Comparison of ENCODE assay signal across 25 cellular contexts in the genomic region with DNA sequence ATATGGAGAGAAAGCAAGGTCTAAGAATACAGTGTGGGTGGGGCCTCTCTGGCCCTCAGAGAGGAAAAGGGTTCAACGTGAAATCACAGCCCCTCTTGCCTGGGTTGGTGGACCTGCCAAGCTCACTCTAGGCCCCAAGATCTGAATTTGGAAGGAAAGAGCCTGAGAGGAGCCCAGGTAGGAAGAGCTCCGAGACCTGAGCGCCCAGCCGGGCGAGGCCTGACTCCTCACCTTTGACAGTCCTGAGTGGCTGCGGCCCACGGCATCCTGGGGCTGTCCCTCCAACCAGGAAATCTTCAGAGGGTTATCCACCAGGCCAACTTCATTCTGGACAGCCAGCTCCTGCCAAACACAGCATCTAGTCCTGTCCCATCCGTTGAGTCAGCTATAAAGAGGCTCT.
"Had no signal": no experiment of that assay in that cellular context is flagged by ENCODE, and none has a peak within 500 bp of the region (broad histone marks: within the 10 kb centered on the region; RNA-seq: fewer than 3 reads in every experiment).

No MANE protein-coding gene starts in this region.

- H3K4me3 Mint-ChIP-seq: naive thymus-derived CD8-positive, alpha-beta T cell; neural crest cell; stimulated activated memory B cell treated with anti-CD40 and anti-IgM and Interleukin-4, amounts not matched to agents 10 μg/mL and 1 μg/mL and 100 μg/mL, for 72 hours had no signal

- H3K27me3 ChIP-seq: esophagus squamous epithelium, heart right ventricle, left lung, right lobe of liver, tibial nerve, upper lobe of left lung had no signal

- H3K9me3 Mint-ChIP-seq: naive thymus-derived CD8-positive, alpha-beta T cell; neural crest cell; stimulated activated memory B cell treated with anti-CD40 and anti-IgM and Interleukin-4, amounts not matched to agents 10 μg/mL and 1 μg/mL and 100 μg/mL, for 72 hours had no signal

- H3K27ac Mint-ChIP-seq: progenitor cell of endocrine pancreas; stimulated activated memory B cell treated with anti-CD40 and anti-IgM and Interleukin-4, amounts not matched to agents 10 μg/mL and 1 μg/mL and 100 μg/mL, for 72 hours had no signal

- H3K27ac ChIP-seq: heart right ventricle, left lung, parathyroid adenoma, right lobe of liver, thoracic aorta, tibial nerve, upper lobe of left lung had no signal

- H3K4me1 ChIP-seq: parathyroid adenoma had no signal

- H3K4me1 Mint-ChIP-seq: neural crest cell had no signal

- H3K9me3 ChIP-seq: esophagus squamous epithelium, heart right ventricle, left lung, right lobe of liver, thoracic aorta, tibial nerve, upper lobe of left lung had no signal

- ATAC-seq: heart right ventricle; left cardiac atrium; left lung; naive thymus-derived CD8-positive, alpha-beta T cell; right lobe of liver; stimulated activated memory B cell treated with anti-CD40 and anti-IgM and Interleukin-4, amounts not matched to agents 10 μg/mL and 1 μg/mL and 100 μg/mL, for 72 hours; stimulated activated naive CD8-positive, alpha-beta T cell treated with anti-CD3 and anti-CD28 coated beads, Interleukin-15, Interleukin-2, amounts not matched to agents 100 U/mL and 50 U/mL, for 24 hours had no signal

- H3K27me3 Mint-ChIP-seq: naive thymus-derived CD8-positive, alpha-beta T cell; progenitor cell of endocrine pancreas; stimulated activated memory B cell treated with anti-CD40 and anti-IgM and Interleukin-4, amounts not matched to agents 10 μg/mL and 1 μg/mL and 100 μg/mL, for 72 hours had no signal

- DNase-seq: effector CD8-positive, alpha-beta T cell; erythroblast; esophagus squamous epithelium; foreskin melanocyte; glutamatergic neuron; heart right ventricle; hippocampal formation; left cardiac atrium; left lung; mammary epithelial cell; mesendoderm; midbrain; naive thymus-derived CD8-positive, alpha-beta T cell; small intestine; stimulated activated CD4-positive, alpha-beta T cell treated with anti-CD3 and anti-CD28 coated beads, Interleukin-2, amount 100 ng/mL, for 24 hours; stimulated activated CD4-positive, alpha-beta T cell treated with anti-CD3 and anti-CD28 coated beads, Interleukin-4, amount 100 ng/mL, for 4 hours; stimulated activated naive CD8-positive, alpha-beta T cell treated with anti-CD3 and anti-CD28 coated beads, Interleukin-15, Interleukin-2, amounts not matched to agents 100 U/mL and 50 U/mL, for 24 hours; upper lobe of left lung had no signal

- H3K4me3 ChIP-seq: esophagus squamous epithelium, heart right ventricle, left lung, right lobe of liver, thoracic aorta, tibial nerve, upper lobe of left lung had no signal
